In the genomic region with DNA sequence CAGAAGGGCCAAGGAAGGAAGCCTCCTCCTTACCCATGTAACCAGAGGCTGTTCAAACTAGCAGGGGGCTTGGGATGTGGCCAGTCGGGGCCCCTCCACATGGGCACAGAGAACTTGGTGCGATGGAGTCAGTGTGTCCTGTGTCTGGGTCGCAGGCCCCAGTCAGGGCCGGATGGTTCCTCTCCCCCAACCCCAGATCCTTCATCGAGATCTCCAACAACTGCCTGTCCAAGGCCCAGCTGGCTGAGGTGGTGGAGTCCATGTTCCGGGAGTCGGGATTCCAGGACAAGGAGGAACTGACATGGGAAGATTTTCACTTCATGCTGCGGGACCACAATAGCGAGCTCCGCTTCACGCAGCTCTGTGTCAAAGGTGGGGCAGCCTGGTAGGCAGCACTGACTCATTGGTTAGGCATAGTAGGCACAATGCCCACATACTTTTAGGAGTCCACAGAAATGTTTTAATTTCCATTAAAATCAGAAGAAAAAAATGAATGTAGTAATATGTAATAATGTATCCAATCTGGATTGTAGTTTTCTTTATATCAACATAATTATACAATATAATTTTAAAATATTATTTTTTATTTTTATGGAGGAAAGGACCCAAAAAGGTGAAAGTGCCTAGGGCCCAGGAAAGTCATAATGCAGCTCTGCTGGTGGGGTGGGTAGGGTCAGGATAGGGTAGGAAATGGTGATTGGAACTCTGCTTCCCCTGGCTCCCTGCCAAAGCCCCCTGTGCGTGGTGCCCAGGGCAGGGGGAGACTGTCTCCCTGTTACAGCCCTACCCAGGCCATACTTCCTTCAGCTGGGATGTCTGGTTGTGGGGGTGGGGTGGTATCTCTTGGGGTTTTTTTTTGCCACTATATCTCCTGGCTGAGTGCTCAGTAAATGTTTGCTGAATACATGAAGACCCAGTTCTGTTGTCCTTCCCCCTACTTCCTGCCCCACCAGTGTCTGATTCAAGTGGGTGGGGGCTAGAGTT, we compare ENCODE assay signal across 38 cellular contexts. TPM values are rescaled to one million over a fixed set of nuclear protein-coding genes. Genes with fewer than 3 reads are reported as not detected.
DNase-seq lines count a peak whose midpoint lies in the region; ATAC-seq and TF ChIP-seq lines count a peak whose summit lies in the region.
"Had no signal": no experiment of that assay in that cellular context is flagged by ENCODE, and none has a peak within 500 bp of the region (broad histone marks: within the 10 kb centered on the region; RNA-seq: fewer than 3 reads in every experiment).

No MANE protein-coding gene starts in this region.

- in situ Hi-C loops in IMR-90 (cut with MboI; ENCODE audit: low sequenced_read_pairs) = no loop called here

- H3K27ac ChIP-seq in BLaER1 (no peak overlapping the region), IMR-90 (ENCODE audit: insufficient read depth, low read length) (no peak overlapping the region)
- H3K27ac ChIP-seq: brain microvascular endothelial cell, Peyer's patch had no signal

- H3K27ac Mint-ChIP-seq in nephron progenitor cell (peak overlapping the region; percentile 79), HFFc6 (no peak overlapping the region)
- H3K27ac Mint-ChIP-seq: immature natural killer cell; naive thymus-derived CD4-positive, alpha-beta T cell; T-cell had no signal

- H3K27me3 ChIP-seq in BLaER1 = no peaks in the 10 kb centered on the region
- H3K27me3 ChIP-seq in IMR-90 (ENCODE audit: control insufficient read depth, insufficient read depth, low read length) = peaks cover 9% of the 10 kb centered on the region; the same call in 1 of the 2 replicates
- H3K27me3 ChIP-seq in H7 (ENCODE audit: control insufficient read depth, insufficient read depth, low read length) = no peaks in the 10 kb centered on the region; the same call in 1 of the 2 replicates
- H3K27me3 ChIP-seq: brain microvascular endothelial cell, Peyer's patch, upper lobe of left lung had no signal

- no peak overlapping the region for H3K4me3 Mint-ChIP-seq in nephron progenitor cell
- no peak overlapping the region for H3K4me3 Mint-ChIP-seq in HFFc6
- H3K4me3 Mint-ChIP-seq: immature natural killer cell; naive thymus-derived CD4-positive, alpha-beta T cell; T-cell had no signal

- BruUV-seq in IMR-90 (replicated peaks; lab: Mats Ljungman, UMichigan) = no TSS peak

- H3K4ac ChIP-seq in IMR-90 (ENCODE audit: low read depth, low read length) = no peak overlapping the region

- peak overlapping the region; percentile 65 for H2AK9ac ChIP-seq in IMR-90 (replicated peaks; ENCODE audit: low read depth, low read length, poor library complexity)

- ATAC-seq in IMR-90 (ENCODE audit: low read depth) (no peak), sciatic nerve (no peak), GM18502 (IDR thresholded peaks at IDR 0.05; ENCODE audit: poor library complexity, unreplicated experiment) (no peak)
- ATAC-seq: GM12878; left lobe of liver; naive thymus-derived CD4-positive, alpha-beta T cell; T-cell had no signal

- H3K23ac ChIP-seq in IMR-90 (ENCODE audit: low read depth, low read length) = no peak overlapping the region

- H3K14ac ChIP-seq in IMR-90 (replicated peaks; ENCODE audit: low read depth, low read length) = no peak overlapping the region

- no peak overlapping the region for H3K56ac ChIP-seq in IMR-90 (ENCODE audit: extremely low read depth, insufficient read depth, low read length)

- WGBS in IMR-90 (ENCODE audit: extremely low coverage in 2 of 2, insufficient read length in 1 of 2), 2 experiments = no CpG with 5 or more reads among the region's 12 CpGs

- H3K4me2 ChIP-seq in BLaER1 = peak overlapping the region; percentile 12; the same call in 1 of the 2 replicates
- H3K4me2 ChIP-seq in IMR-90 (ENCODE audit: low read depth, low read length) = no peak overlapping the region
- H3K4me2 ChIP-seq: smooth muscle cell had no signal

- CTCF ChIA-PET in IMR-90 (lab: Yijun Ruan, JAX) = no interaction called here

- no peak overlapping the region for H2BK120ac ChIP-seq in IMR-90 (ENCODE audit: low read depth, low read length)

- H3K9me3 ChIP-seq in BLaER1 (no peaks in the 10 kb centered on the region), IMR-90 (ENCODE audit: control insufficient read depth, insufficient read depth, low read length) (no peaks in the 10 kb centered on the region)
- H3K9me3 ChIP-seq: Peyer's patch, upper lobe of left lung had no signal

- H4K5ac ChIP-seq in IMR-90 (ENCODE audit: low read depth, low read length) = no peak overlapping the region

- no peaks in the 10 kb centered on the region for H4K20me1 ChIP-seq in BLaER1
- no peaks in the 10 kb centered on the region for H4K20me1 ChIP-seq in IMR-90 (ENCODE audit: insufficient read depth, low read length)

- H3K4me1 ChIP-seq in BLaER1 (peaks cover 7% of the 10 kb centered on the region), IMR-90 (ENCODE audit: control insufficient read depth, insufficient read depth, low read length) (no peaks in the 10 kb centered on the region; the same call in 1 of the 2 replicates)
- H3K4me1 ChIP-seq: Peyer's patch had no signal

- no peak overlapping the region; the same call in 1 of the 2 replicates for H2AK5ac ChIP-seq in IMR-90 (ENCODE audit: low read depth, low read length)

- intact Hi-C loops in IMR-90 (cut with micrococcal nuclease) (no loop called here), sciatic nerve (cut with DNase I) (no loop called here)

- POLR2A ChIA-PET in IMR-90 (lab: Charles Lee; ENCODE audit: unreplicated experiment) = no interaction called here

- H3K9me3 Mint-ChIP-seq in nephron progenitor cell = no peaks in the 10 kb centered on the region
- no peaks in the 10 kb centered on the region for H3K9me3 Mint-ChIP-seq in HFFc6
- H3K9me3 Mint-ChIP-seq: immature natural killer cell; naive thymus-derived CD4-positive, alpha-beta T cell; T-cell had no signal

- peaks cover 9% of the 10 kb centered on the region for H3K4me1 Mint-ChIP-seq in nephron progenitor cell
- H3K4me1 Mint-ChIP-seq in HFFc6 (ENCODE audit: low read depth) = peaks cover 27% of the 10 kb centered on the region
- H3K4me1 Mint-ChIP-seq: immature natural killer cell, T-cell had no signal

- TF ChIP-seq CTCF in IMR-90 (conservative IDR thresholded peaks at IDR 0.05; ENCODE audit: low read depth, low read length) (no peak), epithelial cell of esophagus (IDR thresholded peaks at IDR 0.05; ENCODE audit: insufficient read depth, low read depth, low read length, missing control alignments) (no peak), nephron progenitor cell (IDR thresholded peaks at IDR 0.05) (no peak), HFFc6 (IDR thresholded peaks at IDR 0.05) (no peak)

- H3K4me3 ChIP-seq in BLaER1 = no peak overlapping the region
- no peak overlapping the region for H3K4me3 ChIP-seq in IMR-90 (ENCODE audit: insufficient read depth, low read depth, low read length)
- H3K4me3 ChIP-seq in epithelial cell of esophagus (ENCODE audit: low read length) = no peak overlapping the region
- no peak overlapping the region for H3K4me3 ChIP-seq in H7 (ENCODE audit: insufficient read depth, low read depth, low read length)
- H3K4me3 ChIP-seq: GM12878, Peyer's patch, smooth muscle cell, upper lobe of left lung had no signal

- H3K27me3 Mint-ChIP-seq in nephron progenitor cell (ENCODE audit: low read depth, poor library complexity) (peaks cover 32% of the 10 kb centered on the region), HFFc6 (ENCODE audit: insufficient read depth) (peaks cover 9% of the 10 kb centered on the region)
- H3K27me3 Mint-ChIP-seq: naive thymus-derived CD4-positive, alpha-beta T cell; T-cell had no signal

- no peaks in the 10 kb centered on the region for H3K79me1 ChIP-seq in IMR-90 (ENCODE audit: low read depth in 1 of 2, low read length in 2 of 2)

- no peak overlapping the region for H4K91ac ChIP-seq in IMR-90 (ENCODE audit: insufficient read depth, low read depth, low read length)

- no peak overlapping the region for H2BK5ac ChIP-seq in IMR-90 (ENCODE audit: low read depth, low read length, poor library complexity, severe bottlenecking)

- H4K8ac ChIP-seq in IMR-90 (ENCODE audit: low read depth in 2 of 2, low read length in 2 of 2) = no peak overlapping the region

- H2AFZ ChIP-seq in IMR-90 (replicated peaks; ENCODE audit: low read length, poor library complexity) = no peak overlapping the region

- no peak overlapping the region for H2BK20ac ChIP-seq in IMR-90 (ENCODE audit: low read depth, low read length)

- TF ChIP-seq POLR2A in IMR-90 (IDR thresholded peaks at IDR 0.05; ENCODE audit: low read depth, low read length) = no peak

- no peak overlapping the region for H3K18ac ChIP-seq in IMR-90 (ENCODE audit: low read depth, low read length)

- TF ChIP-seq RAD21 in IMR-90 (IDR thresholded peaks at IDR 0.05; ENCODE audit: low read length) = no peak

- H3K9ac ChIP-seq in BLaER1 (no peak overlapping the region), IMR-90 (ENCODE audit: low read depth, low read length) (no peak overlapping the region)

- H3K36me3 Mint-ChIP-seq in nephron progenitor cell (ENCODE audit: low read depth) (peaks cover 8% of the 10 kb centered on the region), HFFc6 (ENCODE audit: low read depth) (no peaks in the 10 kb centered on the region)

- dilution Hi-C loops in IMR-90 (cut with HindIII; ENCODE audit: low sequenced_read_pairs, unreplicated experiment) = no loop called here

- H3K9me1 ChIP-seq in IMR-90 (ENCODE audit: insufficient read depth, low read length) = no peaks in the 10 kb centered on the region

- H3K36me3 ChIP-seq in BLaER1 (peaks cover 8% of the 10 kb centered on the region; the same call in 1 of the 2 replicates), IMR-90 (ENCODE audit: control insufficient read depth, insufficient read depth, low read length) (no peaks in the 10 kb centered on the region), H7 (replicated peaks; ENCODE audit: control insufficient read depth, insufficient read depth, low read length) (no peaks in the 10 kb centered on the region)
- H3K36me3 ChIP-seq: brain microvascular endothelial cell, Peyer's patch had no signal

- H2BK15ac ChIP-seq in IMR-90 (ENCODE audit: low read depth, low read length) = no peak overlapping the region

- DNase-seq in IMR-90 = no peak
- peak; percentile 57 for DNase-seq in epithelial cell of esophagus (ENCODE audit: low read depth)
- DNase-seq in nephron progenitor cell = no peak
- DNase-seq in sciatic nerve (ENCODE audit: low spot score) = no peak
- DNase-seq in HFFc6 = no peak
- DNase-seq in H7 = no peak
- DNase-seq: activated CD4-positive, alpha-beta T cell treated with anti-CD3 and anti-CD28 coated beads, Interleukin-2, amount 50 U/mL, for 4 hours; activated CD4-positive, CD25-positive, alpha-beta regulatory T cell; activated naive CD4-positive, alpha-beta T cell treated with anti-CD3 and anti-CD28 coated beads, Interleukin-2, amount 50 U/mL, for 16 hours; amniotic stem cell; brain microvascular endothelial cell; COR-L47; DMS79 treated with DMSO at 0.1 percent for 48 hours; effector CD4-positive, alpha-beta T cell; GOT3; hippocampal formation; immature natural killer cell; naive thymus-derived CD4-positive, alpha-beta T cell; NCI-H1092; NCI-H187 treated with DMSO at 0.1 percent for 48 hours; NCI-H526; nucleus accumbens; stimulated activated CD4-positive, alpha-beta T cell treated with anti-CD3 and anti-CD28 coated beads, Interleukin-2, amount 100 ng/mL, for 24 hours; T-cell; upper lobe of left lung had no signal

RNA-seq across cellular contexts. Expression of a gene that starts 18.6 kb away (rescaled TPM):
- not detected in 2 replicates for total RNA-seq in IMR-90 (2012; rRNA removed)
- not detected in 2 replicates for polyA plus RNA-seq in IMR-90 (2012; rRNA removed)
- polyA plus RNA-seq in IMR-90 (2012; cell fraction: cytosol; rRNA removed) = 0.01 TPM in 1 of 2 replicates, not detected in the other
- polyA plus RNA-seq in IMR-90 (2012; cell fraction: nucleus; rRNA removed; ENCODE audit: low replicate concordance) = 0.02 TPM in 2 replicates
- total RNA-seq in sciatic nerve = 5.9 TPM
- under 1 TPM in 5 of 6 experiments, not detected in 1; 0.02 to 0.26 (median 0.12) TPM for total RNA-seq in HFFc6 (2021; fragmentation: NEBNext Ultra II Directional; extraction: Animal tissue kit (Norgen Biotek cat#: 25700))
- total RNA-seq in H7 (2014; rRNA removed; shearing (Covaris generic)) = 0.24 and 0.37 TPM in 2 replicates
- total RNA-seq: frontal cortex, HepG2 had no signal

RNA-seq across cellular contexts. Expression of a gene that starts 18.7 kb away (rescaled TPM):
- not detected in 2 replicates for total RNA-seq in IMR-90 (2012; rRNA removed)
- 0.02 TPM in 1 of 2 replicates, not detected in the other for polyA plus RNA-seq in IMR-90 (2012; rRNA removed)
- 0.02 and 0.10 TPM in 2 replicates for polyA plus RNA-seq in IMR-90 (2012; cell fraction: cytosol; rRNA removed)
- 0.06 and 0.07 TPM in 2 replicates for polyA plus RNA-seq in IMR-90 (2012; cell fraction: nucleus; rRNA removed; ENCODE audit: low replicate concordance)
- total RNA-seq in sciatic nerve = 5.9 TPM
- under 1 TPM in 3 of 6 experiments, not detected in 3; 0.09 to 0.31 (median 0.16) TPM for total RNA-seq in HFFc6 (2021; fragmentation: NEBNext Ultra II Directional; extraction: Animal tissue kit (Norgen Biotek cat#: 25700))
- 0.07 TPM in 1 of 2 replicates, not detected in the other for total RNA-seq in H7 (2014; rRNA removed; shearing (Covaris generic))
- total RNA-seq: frontal cortex, HepG2, left lobe of liver, LHCN-M2 had no signal
- polyA plus RNA-seq: BJ, GM12878, HepG2, immature natural killer cell had no signal

RNA-seq across cellular contexts. Expression of a gene that starts 34.2 kb away (rescaled TPM):
- total RNA-seq in IMR-90 (2012; rRNA removed) (not detected in 2 replicates), sciatic nerve (not detected)
- not detected in 2 replicates for polyA plus RNA-seq in IMR-90 (2012; rRNA removed)
- polyA plus RNA-seq in IMR-90 (2012; cell fraction: cytosol; rRNA removed) = not detected in 2 replicates
- 0.03 TPM in 1 of 2 replicates, not detected in the other for polyA plus RNA-seq in IMR-90 (2012; cell fraction: nucleus; rRNA removed; ENCODE audit: low replicate concordance)
- total RNA-seq in HFFc6 (2021; fragmentation: NEBNext Ultra II Directional; extraction: Animal tissue kit (Norgen Biotek cat#: 25700)) = not detected
- not detected in 2 replicates for total RNA-seq in H7 (2014; rRNA removed; shearing (Covaris generic))
- total RNA-seq: A673; epithelial cell of proximal tubule; frontal cortex; GM12878; HepG2; left lobe of liver; LHCN-M2; mesenteric fat pad; naive thymus-derived CD4-positive, alpha-beta T cell; smooth muscle cell; T-cell had no signal
- polyA plus RNA-seq: BJ; GM12878; immature natural killer cell; naive thymus-derived CD4-positive, alpha-beta T cell; smooth muscle cell had no signal

RNA-seq across cellular contexts. Expression of a gene that starts 34.4 kb away (rescaled TPM):
- total RNA-seq in IMR-90 (2012; rRNA removed) (not detected in 2 replicates), sciatic nerve (1.5 TPM)
- 0.03 TPM in 1 of 2 replicates, not detected in the other for polyA plus RNA-seq in IMR-90 (2012; rRNA removed)
- polyA plus RNA-seq in IMR-90 (2012; cell fraction: cytosol; rRNA removed) = under 0.01 TPM in 1 of 2 replicates, not detected in the other
- polyA plus RNA-seq in IMR-90 (2012; cell fraction: nucleus; rRNA removed; ENCODE audit: low replicate concordance) = 0.08 and 0.22 TPM in 2 replicates
- total RNA-seq in HFFc6 (2021; fragmentation: NEBNext Ultra II Directional; extraction: Animal tissue kit (Norgen Biotek cat#: 25700)) = not detected
- total RNA-seq in H7 (2014; rRNA removed; shearing (Covaris generic)) = 0.15 TPM in 1 of 2 replicates, not detected in the other
- total RNA-seq: epithelial cell of proximal tubule, frontal cortex, HepG2, LHCN-M2 had no signal
- polyA plus RNA-seq: BJ; GM12878; immature natural killer cell; naive thymus-derived CD4-positive, alpha-beta T cell had no signal

RNA-seq across cellular contexts. Expression of a gene that starts 39.4 kb away (rescaled TPM):
- total RNA-seq in IMR-90 (2012; rRNA removed) (1.8 and 2.2 TPM in 2 replicates), sciatic nerve (15.4 TPM)
- 3.5 and 3.8 TPM in 2 replicates for polyA plus RNA-seq in IMR-90 (2012; rRNA removed)
- polyA plus RNA-seq in IMR-90 (2012; cell fraction: cytosol; rRNA removed) = 2.5 and 4.5 TPM in 2 replicates
- polyA plus RNA-seq in IMR-90 (2012; cell fraction: nucleus; rRNA removed; ENCODE audit: low replicate concordance) = 3.1 and 3.2 TPM in 2 replicates
- 1 to 10 TPM; 2.1 to 3.1 (median 2.1) TPM for total RNA-seq in HFFc6 (2021; fragmentation: NEBNext Ultra II Directional; extraction: Animal tissue kit (Norgen Biotek cat#: 25700))
- 40.0 and 56.4 TPM in 2 replicates for total RNA-seq in H7 (2014; rRNA removed; shearing (Covaris generic))
